ENCODE assay signal across 1 cellular context in the genomic region with DNA sequence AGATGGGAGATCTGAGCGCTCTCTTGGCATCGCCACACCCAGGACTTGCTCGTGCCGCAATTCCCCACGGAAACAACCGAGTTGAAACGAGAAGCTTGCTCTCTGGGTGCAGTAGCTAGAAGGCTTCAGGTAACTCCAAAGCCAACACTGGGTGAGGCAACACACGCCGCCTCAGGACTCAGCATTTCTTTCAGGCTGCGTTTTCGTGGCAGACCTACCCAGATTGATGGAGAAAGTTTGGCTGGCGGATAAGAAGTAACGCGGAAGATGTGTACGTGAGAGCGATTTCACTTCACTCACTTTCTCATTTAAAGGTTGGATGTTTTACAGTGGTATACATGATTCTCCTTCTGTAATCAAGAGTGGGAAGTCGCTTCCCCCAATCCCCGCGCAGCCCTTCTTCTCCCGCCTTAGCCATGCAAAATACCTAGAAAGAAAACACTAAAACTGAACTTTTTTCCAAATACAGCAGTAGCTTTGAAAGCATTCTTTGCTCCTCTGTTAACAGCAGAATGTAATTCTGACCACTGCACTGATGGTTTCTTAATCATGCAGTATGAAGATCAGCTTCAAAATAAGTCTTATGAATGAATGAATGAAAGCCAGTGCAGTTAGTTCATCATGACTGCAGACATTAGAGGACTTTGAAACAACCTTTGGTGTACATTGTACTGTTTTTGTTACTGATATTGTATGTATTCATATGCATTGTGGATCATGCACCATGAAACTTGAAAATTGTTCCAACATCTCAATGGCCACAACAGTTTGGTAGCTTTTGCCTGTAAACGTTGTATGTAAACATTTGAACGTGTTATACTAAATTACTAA.
TF ChIP-seq lines count a peak whose summit lies in the region.

No MANE protein-coding gene starts in this region.

TF ChIP-seq in GM12878, 131 proteins besides CTCF, POLR2A, EP300 and RAD21 (continued from another document):
- TF ChIP-seq, protein P1, sequence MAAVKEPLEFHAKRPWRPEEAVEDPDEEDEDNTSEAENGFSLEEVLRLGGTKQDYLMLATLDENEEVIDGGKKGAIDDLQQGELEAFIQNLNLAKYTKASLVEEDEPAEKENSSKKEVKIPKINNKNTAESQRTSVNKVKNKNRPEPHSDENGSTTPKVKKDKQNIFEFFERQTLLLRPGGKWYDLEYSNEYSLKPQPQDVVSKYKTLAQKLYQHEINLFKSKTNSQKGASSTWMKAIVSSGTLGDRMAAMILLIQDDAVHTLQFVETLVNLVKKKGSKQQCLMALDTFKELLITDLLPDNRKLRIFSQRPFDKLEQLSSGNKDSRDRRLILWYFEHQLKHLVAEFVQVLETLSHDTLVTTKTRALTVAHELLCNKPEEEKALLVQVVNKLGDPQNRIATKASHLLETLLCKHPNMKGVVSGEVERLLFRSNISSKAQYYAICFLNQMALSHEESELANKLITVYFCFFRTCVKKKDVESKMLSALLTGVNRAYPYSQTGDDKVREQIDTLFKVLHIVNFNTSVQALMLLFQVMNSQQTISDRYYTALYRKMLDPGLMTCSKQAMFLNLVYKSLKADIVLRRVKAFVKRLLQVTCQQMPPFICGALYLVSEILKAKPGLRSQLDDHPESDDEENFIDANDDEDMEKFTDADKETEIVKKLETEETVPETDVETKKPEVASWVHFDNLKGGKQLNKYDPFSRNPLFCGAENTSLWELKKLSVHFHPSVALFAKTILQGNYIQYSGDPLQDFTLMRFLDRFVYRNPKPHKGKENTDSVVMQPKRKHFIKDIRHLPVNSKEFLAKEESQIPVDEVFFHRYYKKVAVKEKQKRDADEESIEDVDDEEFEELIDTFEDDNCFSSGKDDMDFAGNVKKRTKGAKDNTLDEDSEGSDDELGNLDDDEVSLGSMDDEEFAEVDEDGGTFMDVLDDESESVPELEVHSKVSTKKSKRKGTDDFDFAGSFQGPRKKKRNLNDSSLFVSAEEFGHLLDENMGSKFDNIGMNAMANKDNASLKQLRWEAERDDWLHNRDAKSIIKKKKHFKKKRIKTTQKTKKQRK (IDR thresholded peaks at IDR 0.05; ENCODE audit: low read depth, low read length), result no peak
- TF ChIP-seq SMAD5 (IDR thresholded peaks at IDR 0.05; ENCODE audit: low read depth) (0 out of 2 replicates have a peak, but pooled peaks have one; percentile 4), CBFB (IDR thresholded peaks at IDR 0.05; ENCODE audit: low read depth) (peak; percentile 2; the same call in 1 of the 2 replicates), BHLHE40 (IDR thresholded peaks at IDR 0.05; ENCODE audit: borderline replicate concordance in 1 of 2, low read depth in 2 of 2, low read length in 1 of 2) (peak in 1 of 2 experiments; percentile 71; a peak in 2 of 4 replicates), ZNF384 (IDR thresholded peaks at IDR 0.05; ENCODE audit: borderline replicate concordance, low read depth, low read length) (no peak), KLF5 (IDR thresholded peaks at IDR 0.05; ENCODE audit: partially characterized antibody) (no peak)
